Comparison of ENCODE assay signal across 8 cellular contexts in the genomic region with DNA sequence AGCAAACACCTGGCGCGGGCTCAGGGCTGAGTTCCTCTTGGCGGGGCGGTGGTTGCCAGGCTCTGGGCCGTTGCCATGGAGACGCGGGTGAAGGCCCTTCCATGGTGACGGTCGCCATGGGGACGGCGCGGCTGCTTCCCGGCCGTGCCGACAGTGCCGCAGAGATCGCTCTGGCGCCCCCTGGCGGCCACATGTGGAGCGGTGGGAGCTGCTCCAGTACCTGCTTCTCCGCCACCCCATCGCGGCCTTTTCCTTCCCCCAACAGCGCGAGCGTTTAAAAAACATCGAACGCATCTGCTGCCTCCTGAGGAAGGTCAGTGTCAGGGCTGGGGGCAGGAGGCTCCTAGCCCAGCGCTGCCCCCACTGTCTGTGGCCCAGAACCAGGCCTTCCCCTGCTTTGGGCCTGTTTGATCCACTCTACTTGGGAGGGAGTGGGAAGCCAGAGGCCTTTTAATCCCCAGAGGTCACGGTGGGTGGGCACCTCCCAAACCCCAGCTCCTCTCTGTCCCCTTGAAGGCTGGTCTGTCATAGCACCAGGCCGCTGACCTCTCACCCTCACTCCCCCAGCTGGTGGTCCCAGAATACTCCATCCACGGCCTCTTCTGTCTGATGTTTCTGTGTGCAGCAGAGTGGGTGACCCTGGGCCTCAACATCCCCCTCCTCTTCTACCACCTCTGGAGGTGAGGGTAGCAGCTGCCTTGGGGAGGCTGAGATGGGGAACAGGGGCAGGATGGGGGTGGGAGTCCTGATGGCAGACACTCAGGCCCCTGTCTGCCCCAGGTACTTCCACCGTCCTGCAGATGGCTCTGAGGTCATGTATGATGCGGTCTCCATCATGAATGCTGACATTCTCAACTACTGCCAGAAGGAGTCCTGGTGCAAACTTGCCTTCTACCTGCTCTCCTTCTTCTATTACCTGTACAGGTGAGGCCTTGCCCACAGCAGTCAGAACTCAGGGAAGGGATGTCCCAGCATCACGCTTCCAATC. TPM values are rescaled to one million over a fixed set of nuclear protein-coding genes. Genes with fewer than 3 reads are reported as not detected.
DNase-seq lines count a peak whose midpoint lies in the region; ATAC-seq and TF ChIP-seq lines count a peak whose summit lies in the region.

No MANE protein-coding gene starts in this region.

- peak; percentile 93 for TF ChIP-seq CTCF in OCI-LY3 (IDR thresholded peaks at IDR 0.05; ENCODE audit: low read depth, low read length)

- DNase-seq in DMS53 (lab: John Stamatoyannopoulos, UW) = peak; percentile 100
- DNase-seq in Jurkat, Clone E6-1 (ENCODE audit: low read depth, low spot score) = peak; percentile 95
- peak; percentile 100 for DNase-seq in activated T-cell treated with anti-CD3 and anti-CD28 coated beads for 1 hour (ENCODE audit: low read depth)
- DNase-seq in epidermal melanocyte (ENCODE audit: insufficient read length, low spot score) = peak; percentile 98
- DNase-seq in mucosa of gallbladder (ENCODE audit: low spot score) = peak; percentile 98
- DNase-seq in stimulated activated CD8-positive, alpha-beta memory T cell treated with anti-CD3 and anti-CD28 coated beads, Interleukin-7, amount 100 ng/mL, for 1 hour (ENCODE audit: low read depth in 2 of 2) = peak; percentile 98 to 99

- H3K9ac ChIP-seq in OCI-LY3 (ENCODE audit: low read length) = peak overlapping the region; percentile 33; the same call in 1 of the 2 replicates

- H2AFZ ChIP-seq in OCI-LY3 (ENCODE audit: low read depth, low read length) = no peak overlapping the region

- H3K9me3 ChIP-seq in OCI-LY3 (ENCODE audit: insufficient read depth, low read length) = no peaks in the 10 kb centered on the region

- peak; percentile 71 for ATAC-seq in GM21576 (IDR thresholded peaks at IDR 0.05; ENCODE audit: unreplicated experiment)

- peaks cover 36% of the 10 kb centered on the region for H3K4me1 ChIP-seq in OCI-LY3 (ENCODE audit: low read length)

- peak overlapping the region; percentile 23; the same call in 1 of the 2 replicates for H3K27ac ChIP-seq in OCI-LY3 (ENCODE audit: low read length)

- H3K4me2 ChIP-seq in OCI-LY3 (ENCODE audit: low read length) = peak overlapping the region; percentile 69

- H3K79me2 ChIP-seq in OCI-LY3 (ENCODE audit: low read length) = peaks cover 3% of the 10 kb centered on the region

- H4K20me1 ChIP-seq in OCI-LY3 (ENCODE audit: insufficient read depth, low read length) = peaks cover 3% of the 10 kb centered on the region; the same call in 1 of the 2 replicates

- H3K27me3 ChIP-seq in OCI-LY3 (ENCODE audit: low read depth, low read length) = no peaks in the 10 kb centered on the region

- no peak overlapping the region for H3K4me3 ChIP-seq in Jurkat, Clone E6-1 (ENCODE audit: low read length)
- H3K4me3 ChIP-seq in OCI-LY3 (ENCODE audit: low read length) = peak overlapping the region; percentile 46; the same call in 1 of the 2 replicates

- H3K36me3 ChIP-seq in OCI-LY3 (replicated peaks; ENCODE audit: low read depth, low read length) = peaks cover 15% of the 10 kb centered on the region

RNA-seq across cellular contexts. Expression of a gene that starts 4.8 kb away (rescaled TPM):
- polyA plus RNA-seq in Jurkat, Clone E6-1 (2012; ENCODE audit: insufficient read depth, insufficient read length) = 19.7 TPM
- total RNA-seq in mucosa of gallbladder = 1.1 TPM

RNA-seq across cellular contexts. Expression of a gene that starts 6.2 kb away (rescaled TPM):
- 107 TPM for polyA plus RNA-seq in Jurkat, Clone E6-1 (2012; ENCODE audit: insufficient read depth, insufficient read length)
- total RNA-seq in mucosa of gallbladder = 103 TPM

RNA-seq across cellular contexts. Expression of a gene that starts 8.9 kb away (rescaled TPM):
- polyA plus RNA-seq in Jurkat, Clone E6-1 (2012; ENCODE audit: insufficient read depth, insufficient read length) = 4.5 TPM
- total RNA-seq in mucosa of gallbladder = 61.6 TPM

RNA-seq across cellular contexts. Expression of a gene that starts 14.3 kb away (rescaled TPM):
- 150 TPM for polyA plus RNA-seq in Jurkat, Clone E6-1 (2012; ENCODE audit: insufficient read depth, insufficient read length)
- total RNA-seq in mucosa of gallbladder = 187 TPM

RNA-seq across cellular contexts. Expression of a gene that starts 25.3 kb away (rescaled TPM):
- polyA plus RNA-seq in Jurkat, Clone E6-1 (2012; ENCODE audit: insufficient read depth, insufficient read length) = 26.7 TPM
- total RNA-seq in mucosa of gallbladder = 60.8 TPM
